Comparison of ENCODE assay signal across 1 cellular context in genomic region chr17:63989622-63990345, GRCh38.
TF ChIP-seq lines count a peak whose summit lies in the region.

No MANE protein-coding gene starts in this region.

TF ChIP-seq in GM23338, 12 proteins besides CTCF, POLR2A, EP300 and RAD21 (continued from another document):
- TF ChIP-seq ZNF462 (CRISPR knock-in tag; IDR thresholded peaks at IDR 0.05) (no peak), JUNB (IDR thresholded peaks at IDR 0.05; ENCODE audit: unreplicated experiment) (no peak), STAT1 (IDR thresholded peaks at IDR 0.05; ENCODE audit: unreplicated experiment) (no peak), EZH2phosphoT487 (IDR thresholded peaks at IDR 0.05; ENCODE audit: unreplicated experiment) (no peak), ZNF114 (CRISPR knock-in tag; IDR thresholded peaks at IDR 0.05) (no peak), ZNF331 (CRISPR knock-in tag; IDR thresholded peaks at IDR 0.05; ENCODE audit: low read depth) (no peak), CREB1 (CRISPR knock-in tag; IDR thresholded peaks at IDR 0.05; ENCODE audit: low read depth) (no peak), NANOG (IDR thresholded peaks at IDR 0.05; ENCODE audit: borderline replicate concordance) (no peak)
